ENCODE assay signal across 15 cellular contexts in the genomic region with DNA sequence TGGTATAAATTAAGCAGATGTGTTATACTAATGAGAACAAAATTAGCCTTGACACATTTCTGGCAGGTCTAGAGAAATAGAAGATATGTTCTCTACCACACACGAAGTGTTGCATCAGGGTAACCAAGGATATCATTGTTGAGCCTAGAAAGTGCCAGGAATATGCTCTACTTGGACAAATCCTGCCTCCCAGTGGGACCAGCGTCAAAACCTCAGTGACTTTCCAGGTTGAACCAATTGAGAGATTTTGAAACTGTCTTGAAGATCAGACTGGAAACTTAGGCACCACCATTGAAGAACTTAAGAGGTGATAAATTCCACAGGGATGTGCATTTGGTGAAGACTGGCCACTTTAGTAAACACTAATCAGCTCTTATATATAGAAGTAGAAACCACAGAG.
DNase-seq lines count a peak whose midpoint lies in the region; ATAC-seq and TF ChIP-seq lines count a peak whose summit lies in the region.
"Had no signal": no experiment of that assay in that cellular context is flagged by ENCODE, and none has a peak within 500 bp of the region (broad histone marks: within the 10 kb centered on the region; RNA-seq: fewer than 3 reads in every experiment).

No MANE protein-coding gene starts in this region.

- intact Hi-C loops in PC-3 (cut with micrococcal nuclease) = loop anchor here (2.0 kb wide), 1 partner anchor 16 kb away; no protein-coding TSS in a partner anchor
- intact Hi-C loops in body of pancreas (cut with DNase I) = no loop called here
- intact Hi-C loops in sciatic nerve (cut with DNase I) = no loop called here
- intact Hi-C loops in right lobe of liver (cut with DNase I) = no loop called here
- intact Hi-C loops in adrenal gland (cut with DNase I) = no loop called here

- H3K4me3 ChIP-seq in PC-3 (ENCODE audit: low read length) (no peak overlapping the region), body of pancreas (no peak overlapping the region), gastroesophageal sphincter (no peak overlapping the region), right lobe of liver (no peak overlapping the region), adrenal gland (no peak overlapping the region)
- H3K4me3 ChIP-seq: GM12878 had no signal

- WGBS in body of pancreas, 2 donors = 52 to 57% methylated on average over 2 of the region's 2 CpGs
- 23 to 30% methylated on average over 2 of the region's 2 CpGs for WGBS in gastroesophageal sphincter (ENCODE audit: low coverage in 1 of 2), 2 donors
- 39% methylated on average over 2 of the region's 2 CpGs for WGBS in right lobe of liver (ENCODE audit: insufficient coverage, low coverage, low lambda C conversion rate, missing lambda C conversion rate)
- WGBS in adrenal gland, 4 donors = 56 to 79% (median 62%) methylated on average over 2 of the region's 2 CpGs

- H3K9ac ChIP-seq in PC-3 (ENCODE audit: low read length) = no peak overlapping the region

- DNase-seq in PC-3 = no peak
- DNase-seq in body of pancreas = no peak
- no peak for DNase-seq in sciatic nerve (ENCODE audit: low spot score)
- DNase-seq in right lobe of liver = no peak
- DNase-seq in adrenal gland = no peak
- DNase-seq: BE2C; CD4-positive, alpha-beta memory T cell; DMS79; HCEC 1CT; HFFc6 had no signal

- TF ChIP-seq POLR2A in body of pancreas (IDR thresholded peaks at IDR 0.05) = no peak
- no peak for TF ChIP-seq POLR2A in gastroesophageal sphincter (IDR thresholded peaks at IDR 0.05)
- TF ChIP-seq POLR2A in right lobe of liver (IDR thresholded peaks at IDR 0.05) = no peak
- TF ChIP-seq POLR2A in adrenal gland (IDR thresholded peaks at IDR 0.05) = no peak

- H3K27ac ChIP-seq in PC-3 (ENCODE audit: low read length) (peak overlapping the region; percentile 18; the same call in 1 of the 2 replicates), body of pancreas (no peak overlapping the region), gastroesophageal sphincter (no peak overlapping the region), right lobe of liver (no peak overlapping the region), adrenal gland (no peak overlapping the region)
- H3K27ac ChIP-seq: C4-2B had no signal

- CTCF ChIA-PET in PC-3 (lab: Charles Lee) = no interaction called here

- no peak overlapping the region for H2AFZ ChIP-seq in PC-3 (ENCODE audit: low read length)

- H4K20me1 ChIP-seq in PC-3 (ENCODE audit: low read length) = no peaks in the 10 kb centered on the region

- H3K4me1 ChIP-seq in PC-3 (ENCODE audit: insufficient read depth, low read length) (peaks cover 31% of the 10 kb centered on the region), body of pancreas (no peaks in the 10 kb centered on the region), gastroesophageal sphincter (peaks cover 0 to 26% (median 4%) of the 10 kb centered on the region in 3 donors), right lobe of liver (no peaks in the 10 kb centered on the region), adrenal gland (replicated peaks in 1 of 2) (no peaks in the 10 kb centered on the region)
- H3K4me1 ChIP-seq: BE2C had no signal

- no peaks in the 10 kb centered on the region for H3K9me3 ChIP-seq in PC-3 (ENCODE audit: low read length)
- H3K9me3 ChIP-seq in body of pancreas = no peaks in the 10 kb centered on the region
- no peaks in the 10 kb centered on the region for H3K9me3 ChIP-seq in gastroesophageal sphincter
- no peaks in the 10 kb centered on the region for H3K9me3 ChIP-seq in right lobe of liver
- H3K9me3 ChIP-seq in adrenal gland (replicated peaks in 1 of 3) = no peaks in the 10 kb centered on the region
- H3K9me3 ChIP-seq: BE2C had no signal

- H3K4me2 ChIP-seq in PC-3 (ENCODE audit: low read length) = no peak overlapping the region

- no TSS peak for BruUV-seq in PC-3 (replicated peaks; lab: Mats Ljungman, UMichigan)

- H3K9me2 ChIP-seq in PC-3 (replicated peaks; ENCODE audit: low read length) = no peaks in the 10 kb centered on the region

- TF ChIP-seq EP300 in gastroesophageal sphincter (IDR thresholded peaks at IDR 0.05) = no peak

- TF ChIP-seq CTCF in PC-3 (conservative IDR thresholded peaks at IDR 0.05; ENCODE audit: low read depth, low read length) (no peak), body of pancreas (IDR thresholded peaks at IDR 0.05) (no peak), gastroesophageal sphincter (IDR thresholded peaks at IDR 0.05) (no peak), right lobe of liver (IDR thresholded peaks at IDR 0.05) (no peak), adrenal gland (IDR thresholded peaks at IDR 0.05) (no peak)

- no peaks in the 10 kb centered on the region for H3K27me3 ChIP-seq in PC-3 (ENCODE audit: low read length)
- H3K27me3 ChIP-seq in body of pancreas = no peaks in the 10 kb centered on the region
- no peaks in the 10 kb centered on the region for H3K27me3 ChIP-seq in gastroesophageal sphincter
- no peaks in the 10 kb centered on the region for H3K27me3 ChIP-seq in right lobe of liver
- H3K27me3 ChIP-seq in adrenal gland = no peaks in the 10 kb centered on the region

- H3K36me3 ChIP-seq in PC-3 (ENCODE audit: low read depth, low read length) (no peaks in the 10 kb centered on the region), body of pancreas (replicated peaks in 1 of 2; ENCODE audit: insufficient read depth in 1 of 2, low read depth in 2 of 2) (no peaks in the 10 kb centered on the region), gastroesophageal sphincter (no peaks in the 10 kb centered on the region), right lobe of liver (no peaks in the 10 kb centered on the region), adrenal gland (replicated peaks in 1 of 2) (no peaks in the 10 kb centered on the region)
- H3K36me3 ChIP-seq: BE2C had no signal

- no peaks in the 10 kb centered on the region for H3K79me2 ChIP-seq in PC-3 (ENCODE audit: low read length)

- no peaks in the 10 kb centered on the region for H3F3A ChIP-seq in PC-3 (ENCODE audit: low read length, unreplicated experiment)

- ATAC-seq in PC-3 (no peak), body of pancreas (peak; percentile 45), gastroesophageal sphincter (peak; percentile 61), sciatic nerve (peak; percentile 91), right lobe of liver (no peak), GM21723 (IDR thresholded peaks at IDR 0.05; ENCODE audit: unreplicated experiment) (no peak), GM21737 (IDR thresholded peaks at IDR 0.05; ENCODE audit: unreplicated experiment) (no peak)
- ATAC-seq: GM12878 had no signal

- POLR2A ChIA-PET in PC-3 (lab: Charles Lee; ENCODE audit: unreplicated experiment) = no interaction called here

Comparison
In these comparisons a context has a peak if more than half of its experiments do, and no peak if none do; other contexts are left out.
1. ATAC-seq: peak in body of pancreas (single experiment), gastroesophageal sphincter (single experiment) and sciatic nerve (single experiment); none in PC-3 (single experiment), right lobe of liver (0 of 4), GM21723 (single experiment) and GM21737 (single experiment).